1 cellular context compared by ENCODE assay signal in the genomic region with DNA sequence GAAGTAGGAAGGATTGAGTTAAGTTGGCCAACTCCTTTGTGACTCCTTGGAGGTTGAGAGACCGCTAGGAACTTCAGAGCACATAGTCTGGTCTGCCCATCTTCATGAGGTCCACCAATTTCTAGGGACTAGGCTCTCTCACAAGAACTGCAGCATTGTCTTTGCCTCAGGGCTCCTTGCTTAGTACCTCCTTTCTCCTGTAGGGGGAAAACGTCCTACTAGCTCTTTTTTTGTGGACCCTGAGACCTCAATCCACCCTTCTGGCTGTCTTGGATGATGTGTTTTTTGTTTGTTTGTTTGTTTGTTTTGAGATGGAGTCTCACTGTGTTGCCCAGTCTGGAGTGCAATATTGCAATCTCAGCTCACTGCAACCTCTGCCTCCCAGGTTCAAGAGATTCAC.
TF ChIP-seq lines count a peak whose summit lies in the region.

No MANE protein-coding gene starts in this region.

TF ChIP-seq in H1, 55 proteins besides CTCF, POLR2A, EP300 and RAD21:
- TF ChIP-seq CHD1 (IDR thresholded peaks at IDR 0.05; ENCODE audit: low read depth, low read length): no peak
- no peak for TF ChIP-seq SIX5 (IDR thresholded peaks at IDR 0.05; ENCODE audit: low read depth, low read length)
TF ChIP-seq in H1: peak in this region for 0.
